ENCODE assay signal across 7 cellular contexts in genomic region chr10:86945361-86946214, GRCh38. TPM values are rescaled to one million over a fixed set of nuclear protein-coding genes. Genes with fewer than 3 reads are reported as not detected.
DNase-seq lines count a peak whose midpoint lies in the region; ATAC-seq and TF ChIP-seq lines count a peak whose summit lies in the region.

No MANE protein-coding gene starts in this region.

- H3K4me2 ChIP-seq in H9 (ENCODE audit: insufficient read depth, insufficient read length, low read length): no peak overlapping the region

- no peak overlapping the region for H3K4me3 ChIP-seq in spleen

- no peak overlapping the region for H2BK20ac ChIP-seq in H9 (ENCODE audit: low read depth, low read length, poor library complexity, severe bottlenecking)

- no peak overlapping the region for H4K5ac ChIP-seq in H9 (ENCODE audit: insufficient read length, low read depth, low read length)

- no peak overlapping the region for H3K14ac ChIP-seq in H9 (ENCODE audit: insufficient read depth, low read length)

- peaks cover 5% of the 10 kb centered on the region for H3K27me3 Mint-ChIP-seq in H9 (ENCODE audit: low read depth)
- peaks cover 14% of the 10 kb centered on the region for H3K27me3 Mint-ChIP-seq in activated CD8-positive, alpha-beta memory T cell treated with anti-CD3 and anti-CD28 coated beads, Interleukin-2, amount 10 ng/mL, durations not matched to agents 7 days and 5 days

- H2AK5ac ChIP-seq in H9 (ENCODE audit: insufficient read length, low read length): no peak overlapping the region

- H3K4me1 Mint-ChIP-seq in H9: peaks cover 17 to 23% of the 10 kb centered on the region in 2 experiments
- H3K4me1 Mint-ChIP-seq in activated CD8-positive, alpha-beta memory T cell treated with anti-CD3 and anti-CD28 coated beads, Interleukin-2, amount 10 ng/mL, durations not matched to agents 7 days and 5 days: peaks cover 11% of the 10 kb centered on the region

- no peak overlapping the region for H3K23ac ChIP-seq in H9 (ENCODE audit: insufficient read length, low read depth, low read length)

- intact Hi-C loops in left ventricle myocardium superior (cut with micrococcal nuclease) (no loop called here), spleen (cut with DNase I; ENCODE audit: low total_unique reads) (no loop called here)

- H3K79me1 ChIP-seq in H9 (ENCODE audit: insufficient read depth, low read depth, low read length, poor library complexity, severe bottlenecking): no peaks in the 10 kb centered on the region

- ATAC-seq in activated CD8-positive, alpha-beta memory T cell treated with anti-CD3 and anti-CD28 coated beads, Interleukin-2, amount 10 ng/mL, durations not matched to agents 7 days and 5 days: no peak
- ATAC-seq in left ventricle myocardium superior (peak; percentile 36), HG02870 (IDR thresholded peaks at IDR 0.05; ENCODE audit: unreplicated experiment) (no peak)

- H3K36me3 Mint-ChIP-seq in H9 (ENCODE audit: insufficient read depth in 1 of 3, low read depth in 3 of 3): peaks cover 0 to 3% (median 0%) of the 10 kb centered on the region in 3 experiments; a peak in 1 of 7 replicates
- no peaks in the 10 kb centered on the region for H3K36me3 Mint-ChIP-seq in activated CD8-positive, alpha-beta memory T cell treated with anti-CD3 and anti-CD28 coated beads, Interleukin-2, amount 10 ng/mL, durations not matched to agents 7 days and 5 days

- H3K9ac ChIP-seq in H9 (ENCODE audit: extremely low read depth, insufficient read length, low read length): no peak overlapping the region

- no peak overlapping the region for H2AFZ ChIP-seq in H9 (ENCODE audit: low read length)

- TF ChIP-seq POLR2A in spleen (IDR thresholded peaks at IDR 0.05): no peak

- peaks cover 2% of the 10 kb centered on the region in 2 experiments; a peak in 3 of 5 replicates for H3K9me3 Mint-ChIP-seq in H9
- no peaks in the 10 kb centered on the region for H3K9me3 Mint-ChIP-seq in activated CD8-positive, alpha-beta memory T cell treated with anti-CD3 and anti-CD28 coated beads, Interleukin-2, amount 10 ng/mL, durations not matched to agents 7 days and 5 days (ENCODE audit: low read depth)

- no peak overlapping the region; a peak in 2 of 5 replicates for H3K4me3 Mint-ChIP-seq in H9
- H3K4me3 Mint-ChIP-seq in activated CD8-positive, alpha-beta memory T cell treated with anti-CD3 and anti-CD28 coated beads, Interleukin-2, amount 10 ng/mL, durations not matched to agents 7 days and 5 days: no peak overlapping the region

- no peak overlapping the region for H4K91ac ChIP-seq in H9 (ENCODE audit: insufficient read length, low read depth, low read length)

- H3K27ac ChIP-seq in H9 (ENCODE audit: insufficient read length, low read depth, low read length): no peak overlapping the region
- peak overlapping the region in 6 of 8 donors; percentile 7 to 72 (median 68) for H3K27ac ChIP-seq in spleen

- H4K20me1 ChIP-seq in H9 (ENCODE audit: control insufficient read depth, insufficient read depth, insufficient read length): no peaks in the 10 kb centered on the region

- H3K79me2 ChIP-seq in H9 (ENCODE audit: insufficient read depth, low read length): no peaks in the 10 kb centered on the region

- H3K4ac ChIP-seq in H9 (ENCODE audit: low read depth, low read length): no peak overlapping the region

- CTCF ChIA-PET in activated CD8-positive, alpha-beta memory T cell treated with anti-CD3 and anti-CD28 coated beads, Interleukin-2, amount 10 ng/mL, durations not matched to agents 7 days and 5 days (lab: Charles Lee): interaction anchor here (1.1 to 1.9 kb wide), 3 partner anchors 15 to 251 kb away, joined by 3 to 7 read pairs (median 3); no protein-coding TSS in a partner anchor

- H2BK15ac ChIP-seq in H9 (ENCODE audit: low read depth, low read length): no peak overlapping the region

- no peak overlapping the region for H2BK5ac ChIP-seq in H9 (ENCODE audit: insufficient read length, low read length)

- H2BK12ac ChIP-seq in H9 (ENCODE audit: insufficient read length, low read depth, low read length): no peak overlapping the region

- TF ChIP-seq CTCF in H9 (conservative IDR thresholded peaks at IDR 0.05): peak; percentile 80
- TF ChIP-seq CTCF in spleen (IDR thresholded peaks at IDR 0.05 in 8 of 11, conservative IDR thresholded peaks at IDR 0.05 in 3 of 11): no peak

- H3K27me3 ChIP-seq in H9 (ENCODE audit: insufficient read depth, low read length) (no peaks in the 10 kb centered on the region), spleen (replicated peaks in 1 of 7) (peaks cover 0 to 8% (median 0%) of the 10 kb centered on the region in 7 donors)

- no peaks in the 10 kb centered on the region for H3K9me3 ChIP-seq in H9 (ENCODE audit: control insufficient read depth, low read depth, low read length)
- H3K9me3 ChIP-seq in spleen: no peaks in the 10 kb centered on the region

- H3K18ac ChIP-seq in H9 (ENCODE audit: insufficient read length, low read depth, low read length): no peak overlapping the region

- DNase-seq in H9: peak; percentile 89
- peak; percentile 35 for DNase-seq in activated CD8-positive, alpha-beta memory T cell treated with anti-CD3 and anti-CD28 coated beads, Interleukin-2, amount 10 ng/mL, durations not matched to agents 7 days and 5 days
- DNase-seq in left ventricle myocardium superior: peak; percentile 60
- DNase-seq in spleen: no peak
- no peak for DNase-seq in activated CD4-positive, alpha-beta T cell treated with anti-CD3 and anti-CD28 coated beads, Interleukin-2, amount 50 U/mL, for 48 hours
- no peak for DNase-seq in OCI-M2 (lab: John Stamatoyannopoulos, UW; ENCODE audit: unreplicated experiment)

- peaks cover 0 to 26% (median 0%) of the 10 kb centered on the region in 6 donors for H3K36me3 ChIP-seq in spleen

- no peak overlapping the region for H2BK120ac ChIP-seq in H9 (ENCODE audit: low read depth, low read length, poor library complexity, severe bottlenecking)

- no peak overlapping the region for H3K56ac ChIP-seq in H9 (ENCODE audit: insufficient read length, low read depth, low read length)

- H3K4me1 ChIP-seq in H9 (ENCODE audit: insufficient read depth, low read length) (peaks cover 3% of the 10 kb centered on the region; the same call in 1 of the 2 replicates), spleen (peaks cover 3 to 73% (median 48%) of the 10 kb centered on the region in 6 donors)

- no CpG with 5 or more reads among the region's 18 CpGs for WGBS in H9 (ENCODE audit: extremely low coverage, insufficient read length, low lambda C conversion rate)
- 73 to 82% (median 75%) methylated on average over 14 to 18 of the region's 18 CpGs for WGBS in spleen, 5 donors

- H3T11ph ChIP-seq in H9 (ENCODE audit: low read length): no peak overlapping the region

- no peak overlapping the region for H4K8ac ChIP-seq in H9 (replicated peaks; ENCODE audit: insufficient read length, low read depth, low read length)

- H3K23me2 ChIP-seq in H9 (ENCODE audit: insufficient read length, low read depth, low read length, poor library complexity, severe bottlenecking): no peaks in the 10 kb centered on the region

- peak overlapping the region in 1 of 3 experiments; percentile 49; a peak in 1 of 7 replicates for H3K27ac Mint-ChIP-seq in H9
- no peak overlapping the region for H3K27ac Mint-ChIP-seq in activated CD8-positive, alpha-beta memory T cell treated with anti-CD3 and anti-CD28 coated beads, Interleukin-2, amount 10 ng/mL, durations not matched to agents 7 days and 5 days

RNA-seq across cellular contexts. Expression of gene MMRN2, which starts 11.8 kb away (rescaled TPM):
- total RNA-seq in H9 (2021) (1.0 and 1.4 TPM in 2 replicates), left ventricle myocardium superior (31.3 TPM), spleen (100 to 1,000 TPM in 1 of 7 donors, 10 to 100 TPM in 6; 54.2 to 120 (median 81.0) TPM)
- total RNA-seq in activated CD8-positive, alpha-beta memory T cell treated with anti-CD3 and anti-CD28 coated beads, Interleukin-2, amount 10 ng/mL, durations not matched to agents 7 days and 5 days: not detected
- polyA plus RNA-seq in spleen: 10 to 100 TPM in 1 of 3 donors, 1 to 10 TPM in 2; 4.8 to 10.3 (median 5.9) TPM

RNA-seq across cellular contexts. Expression of gene SNCG, which starts 12.8 kb away (rescaled TPM):
- total RNA-seq in H9 (2021): 4.9 and 5.5 TPM in 2 replicates
- total RNA-seq in activated CD8-positive, alpha-beta memory T cell treated with anti-CD3 and anti-CD28 coated beads, Interleukin-2, amount 10 ng/mL, durations not matched to agents 7 days and 5 days: not detected
- total RNA-seq in left ventricle myocardium superior: 21.2 TPM
- 10 to 100 TPM; 19.9 to 83.0 (median 69.4) TPM for total RNA-seq in spleen
- polyA plus RNA-seq in spleen: 100 to 1,000 TPM in 1 of 3 donors, 10 to 100 TPM in 2; 84.3 to 127 (median 98.9) TPM

RNA-seq across cellular contexts. Expression of gene ADIRF, which starts 22.7 kb away (rescaled TPM):
- total RNA-seq in H9 (2021) (not detected in 2 replicates), left ventricle myocardium superior (41.8 TPM), spleen (100 to 1,000 TPM in 1 of 7 donors, 10 to 100 TPM in 6; 23.9 to 139 (median 50.7) TPM)
- not detected for total RNA-seq in activated CD8-positive, alpha-beta memory T cell treated with anti-CD3 and anti-CD28 coated beads, Interleukin-2, amount 10 ng/mL, durations not matched to agents 7 days and 5 days
- polyA plus RNA-seq in spleen: 10 to 100 TPM; 61.6 to 84.5 (median 73.5) TPM

Comparison
In these comparisons a context has a peak if more than half of its experiments do, and no peak if none do; other contexts are left out.
1. DNase-seq: peak in H9 (single experiment), activated CD8-positive, alpha-beta memory T cell treated with anti-CD3 and anti-CD28 coated beads, Interleukin-2, amount 10 ng/mL, durations not matched to agents 7 days and 5 days (single experiment) and left ventricle myocardium superior (single experiment); none in spleen (single experiment), activated CD4-positive, alpha-beta T cell treated with anti-CD3 and anti-CD28 coated beads, Interleukin-2, amount 50 U/mL, for 48 hours (0 of 2) and OCI-M2 (single experiment).
2. RNA of gene MMRN2, which starts 11.8 kb away (total RNA-seq): 54.2 to 120 TPM in spleen and 31.3 TPM in left ventricle myocardium superior (single experiment); 1.0 to 1.4 TPM in H9 and not detected in activated CD8-positive, alpha-beta memory T cell treated with anti-CD3 and anti-CD28 coated beads, Interleukin-2, amount 10 ng/mL, durations not matched to agents 7 days and 5 days; every median in the first group is over 10 times any median in the second.
3. RNA of gene ADIRF, which starts 22.7 kb away (total RNA-seq): 23.9 to 139 TPM in spleen and 41.8 TPM in left ventricle myocardium superior (single experiment); not detected in H9 and not detected in activated CD8-positive, alpha-beta memory T cell treated with anti-CD3 and anti-CD28 coated beads, Interleukin-2, amount 10 ng/mL, durations not matched to agents 7 days and 5 days; every median in the first group is over 10 times any median in the second.